In the genomic region with DNA sequence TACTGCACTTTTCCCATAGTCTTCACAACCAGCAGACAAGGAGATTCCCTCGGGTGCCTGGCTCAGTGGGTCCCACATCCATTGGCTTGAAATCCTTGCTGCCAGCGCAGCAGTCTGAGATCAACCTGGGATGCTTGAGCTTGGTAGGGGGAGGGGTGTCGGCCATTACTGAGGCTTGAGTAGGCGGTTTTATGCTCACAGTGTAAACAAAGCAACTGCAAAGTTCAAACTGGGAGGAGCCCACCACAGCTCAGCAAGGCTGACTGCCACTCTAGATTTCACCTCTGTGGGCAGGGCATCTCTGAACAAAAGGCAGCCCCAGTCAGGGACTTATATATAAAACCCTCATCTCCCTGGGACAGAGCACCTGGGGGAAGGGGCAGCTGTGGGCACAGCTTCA, we compare ENCODE assay signal across 20 cellular contexts.
DNase-seq lines count a peak whose midpoint lies in the region; ATAC-seq and TF ChIP-seq lines count a peak whose summit lies in the region.
"Had no signal": no experiment of that assay in that cellular context is flagged by ENCODE, and none has a peak within 500 bp of the region (broad histone marks: within the 10 kb centered on the region; RNA-seq: fewer than 3 reads in every experiment).

No MANE protein-coding gene starts in this region.

- peak; percentile 78 for ATAC-seq in mucosa of descending colon
- ATAC-seq: PC-3 had no signal

- H3K9ac ChIP-seq in endodermal cell (ENCODE audit: extremely low read depth, low read length, poor library complexity, severe bottlenecking) = no peak overlapping the region
- H3K9ac ChIP-seq: SK-N-SH had no signal

- H3K27me3 ChIP-seq in endodermal cell (ENCODE audit: control insufficient read depth, insufficient read depth, low read length, poor library complexity, severe bottlenecking) = no peaks in the 10 kb centered on the region

- no peaks in the 10 kb centered on the region for H3K9me3 ChIP-seq in endodermal cell (ENCODE audit: control insufficient read depth, low read length)
- H3K9me3 ChIP-seq in mucosa of descending colon = no peaks in the 10 kb centered on the region
- H3K9me3 ChIP-seq: HAP-1, SK-N-SH had no signal

- H3K27ac Mint-ChIP-seq in endodermal cell = no peak overlapping the region
- no peak overlapping the region for H3K27ac Mint-ChIP-seq in activated naive CD4-positive, alpha-beta T cell treated with anti-CD3 and anti-CD28 coated beads for 36 hours
- H3K27ac Mint-ChIP-seq: CD14-positive monocyte had no signal

- no peak overlapping the region for H3K4me3 ChIP-seq in endodermal cell (ENCODE audit: low read length)
- H3K4me3 ChIP-seq in mucosa of descending colon = no peak overlapping the region
- H3K4me3 ChIP-seq: HAP-1 had no signal

- H3K4me1 Mint-ChIP-seq in endodermal cell = no peaks in the 10 kb centered on the region
- H3K4me1 Mint-ChIP-seq in activated naive CD4-positive, alpha-beta T cell treated with anti-CD3 and anti-CD28 coated beads for 36 hours (ENCODE audit: low read depth) = no peaks in the 10 kb centered on the region
- H3K4me1 Mint-ChIP-seq: CD14-positive monocyte had no signal

- DNase-seq in NCI-H510A treated with DMSO at 0.1 percent for 48 hours (lab: John Stamatoyannopoulos, UW) (peak; percentile 4), NCI-H510A (lab: John Stamatoyannopoulos, UW) (no peak), endodermal cell (peak; percentile 46), mucosa of descending colon (peak; percentile 52 to 72 (median 63)), DMS 273 (lab: John Stamatoyannopoulos, UW; ENCODE audit: unreplicated experiment) (no peak), D341Med (ENCODE audit: low spot score) (no peak), putamen (ENCODE audit: low spot score) (no peak)
- no peak for DNase-seq in activated naive CD4-positive, alpha-beta T cell treated with anti-CD3 and anti-CD28 coated beads for 36 hours
- DNase-seq: 8988T, GDM1, MM.1S, NCI-H1092, NCI-H1436 treated with DMSO at 0.1 percent for 48 hours, NCI-H2029, PC-3, RPMI8226, SHP77 treated with DMSO at 0.1 percent for 48 hours, SK-N-SH had no signal

- H3K9me3 Mint-ChIP-seq in endodermal cell = peaks cover 10% of the 10 kb centered on the region
- H3K9me3 Mint-ChIP-seq in activated naive CD4-positive, alpha-beta T cell treated with anti-CD3 and anti-CD28 coated beads for 36 hours = peaks cover 14% of the 10 kb centered on the region

- CTCF ChIA-PET in activated naive CD4-positive, alpha-beta T cell treated with anti-CD3 and anti-CD28 coated beads for 36 hours (lab: Charles Lee) = no interaction called here

- no peak overlapping the region for H3K4me3 Mint-ChIP-seq in endodermal cell
- no peak overlapping the region for H3K4me3 Mint-ChIP-seq in activated naive CD4-positive, alpha-beta T cell treated with anti-CD3 and anti-CD28 coated beads for 36 hours
- H3K4me3 Mint-ChIP-seq: CD14-positive monocyte had no signal

- H3K36me3 Mint-ChIP-seq in endodermal cell (ENCODE audit: low read depth) = no peaks in the 10 kb centered on the region
- H3K36me3 Mint-ChIP-seq in activated naive CD4-positive, alpha-beta T cell treated with anti-CD3 and anti-CD28 coated beads for 36 hours (ENCODE audit: low read depth) = no peaks in the 10 kb centered on the region
- H3K36me3 Mint-ChIP-seq: CD14-positive monocyte had no signal

- no peaks in the 10 kb centered on the region for H3K27me3 Mint-ChIP-seq in endodermal cell (ENCODE audit: insufficient read depth)
- no peaks in the 10 kb centered on the region for H3K27me3 Mint-ChIP-seq in activated naive CD4-positive, alpha-beta T cell treated with anti-CD3 and anti-CD28 coated beads for 36 hours (ENCODE audit: low read depth)

- no peak overlapping the region for H3K27ac ChIP-seq in endodermal cell (ENCODE audit: low read depth, low read length)

- H3K4me1 ChIP-seq in endodermal cell (ENCODE audit: control insufficient read depth, insufficient read depth, low read length) (no peaks in the 10 kb centered on the region), mucosa of descending colon (ENCODE audit: low read depth) (peaks cover 5% of the 10 kb centered on the region)
- H3K4me1 ChIP-seq: HAP-1 had no signal

- H3K36me3 ChIP-seq in endodermal cell (ENCODE audit: control insufficient read depth, insufficient read depth, low read length) (no peaks in the 10 kb centered on the region), mucosa of descending colon (ENCODE audit: low read depth) (no peaks in the 10 kb centered on the region)
- H3K36me3 ChIP-seq: HAP-1 had no signal

- intact Hi-C loops in mucosa of descending colon (cut with DNase I, micrococcal nuclease) = no loop called here
- intact Hi-C loops in activated naive CD4-positive, alpha-beta T cell treated with anti-CD3 and anti-CD28 coated beads for 36 hours (cut with micrococcal nuclease) = no loop called here

- TF ChIP-seq CTCF in endodermal cell (conservative IDR thresholded peaks at IDR 0.05) (no peak), mucosa of descending colon (IDR thresholded peaks at IDR 0.05) (no peak)

- WGBS in endodermal cell (ENCODE audit: insufficient coverage in 1 of 2, insufficient read length in 1 of 2), 2 experiments = 93 to 100% methylated on average over 1 to 4 of the region's 4 CpGs

Comparison
In these comparisons a context has a peak if more than half of its experiments do, and no peak if none do; other contexts are left out.
1. DNase-seq: peak in NCI-H510A treated with DMSO at 0.1 percent for 48 hours (single experiment), endodermal cell (single experiment) and mucosa of descending colon (3 of 3); none in NCI-H510A (single experiment), DMS 273 (single experiment), activated naive CD4-positive, alpha-beta T cell treated with anti-CD3 and anti-CD28 coated beads for 36 hours (single experiment), D341Med (single experiment) and putamen (single experiment).